ENCODE assay signal across 8 cellular contexts in genomic region chr4:139099366-139099982, GRCh38.
DNase-seq lines count a peak whose midpoint lies in the region; ATAC-seq and TF ChIP-seq lines count a peak whose summit lies in the region.

No MANE protein-coding gene starts in this region.

- peak; percentile 93 for TF ChIP-seq RAD21 in IMR-90 (IDR thresholded peaks at IDR 0.05; ENCODE audit: low read length)

- no peak overlapping the region for H4K8ac ChIP-seq in IMR-90 (ENCODE audit: low read depth in 2 of 2, low read length in 2 of 2)

- H3K18ac ChIP-seq in IMR-90 (ENCODE audit: low read depth, low read length): no peak overlapping the region

- no peaks in the 10 kb centered on the region for H3K36me3 ChIP-seq in Caco-2 (ENCODE audit: control insufficient read depth, insufficient read depth, low read length)
- peaks cover 2% of the 10 kb centered on the region for H3K36me3 ChIP-seq in IMR-90 (ENCODE audit: control insufficient read depth, insufficient read depth, low read length)
- H3K36me3 ChIP-seq in NT2/D1 (ENCODE audit: insufficient read depth, insufficient read length, low read length): no peaks in the 10 kb centered on the region

- H3K36me3 Mint-ChIP-seq in Caco-2 (ENCODE audit: insufficient read depth, unreplicated experiment) (peaks cover 30% of the 10 kb centered on the region), natural killer cell (no peaks in the 10 kb centered on the region)

- no peak overlapping the region for H2BK5ac ChIP-seq in IMR-90 (ENCODE audit: low read depth, low read length, poor library complexity, severe bottlenecking)

- no TSS peak for BruUV-seq in Caco-2 (replicated peaks; lab: Mats Ljungman, UMichigan)
- no TSS peak for BruUV-seq in IMR-90 (replicated peaks; lab: Mats Ljungman, UMichigan)

- H4K91ac ChIP-seq in IMR-90 (ENCODE audit: insufficient read depth, low read depth, low read length): no peak overlapping the region

- CTCF ChIA-PET in Caco-2 (lab: Charles Lee): interaction anchor here (0.6 to 2.9 kb wide), 5 partner anchors 19 to 196 kb away, joined by 3 to 21 read pairs (median 3); no protein-coding TSS in a partner anchor
- CTCF ChIA-PET in IMR-90 (lab: Yijun Ruan, JAX): interaction anchor here (0.5 to 1.5 kb wide), 5 partner anchors 51 to 376 kb away, joined by 3 to 8 read pairs (median 3); no protein-coding TSS in a partner anchor

- H2BK120ac ChIP-seq in IMR-90 (ENCODE audit: low read depth, low read length): no peak overlapping the region

- H3K4ac ChIP-seq in IMR-90 (ENCODE audit: low read depth, low read length): no peak overlapping the region

- no peak overlapping the region for H2AFZ ChIP-seq in IMR-90 (replicated peaks; ENCODE audit: low read length, poor library complexity)

- no peak overlapping the region for H3K56ac ChIP-seq in IMR-90 (ENCODE audit: extremely low read depth, insufficient read depth, low read length)

- no peak overlapping the region for H4K5ac ChIP-seq in IMR-90 (ENCODE audit: low read depth, low read length)

- H3K27ac Mint-ChIP-seq in Caco-2 (ENCODE audit: unreplicated experiment) (peak overlapping the region; percentile 48), natural killer cell (no peak overlapping the region)

- no peaks in the 10 kb centered on the region for H3K9me3 ChIP-seq in Caco-2
- H3K9me3 ChIP-seq in IMR-90 (ENCODE audit: control insufficient read depth, insufficient read depth, low read length): no peaks in the 10 kb centered on the region
- H3K9me3 ChIP-seq in NT2/D1 (ENCODE audit: insufficient read depth, low read length): no peaks in the 10 kb centered on the region

- ATAC-seq in GM19463 (IDR thresholded peaks at IDR 0.05; ENCODE audit: unreplicated experiment): peak; percentile 96
- peak; percentile 79; the same call in 1 of the 2 replicates for ATAC-seq in IMR-90 (ENCODE audit: low read depth)
- peak; percentile 84 for ATAC-seq in esophagus mucosa
- peak; percentile 80 to 86 (median 86) for ATAC-seq in natural killer cell

- in situ Hi-C loops in IMR-90 (cut with MboI; ENCODE audit: low sequenced_read_pairs): no loop called here

- H3K23ac ChIP-seq in IMR-90 (ENCODE audit: low read depth, low read length): no peak overlapping the region

- no peaks in the 10 kb centered on the region; a peak in 1 of 4 replicates for H3K79me1 ChIP-seq in IMR-90 (ENCODE audit: low read depth in 1 of 2, low read length in 2 of 2)

- H3K9me3 Mint-ChIP-seq in Caco-2 (ENCODE audit: unreplicated experiment) (no peaks in the 10 kb centered on the region), natural killer cell (no peaks in the 10 kb centered on the region)

- H3K27me3 ChIP-seq in Caco-2 (replicated peaks; ENCODE audit: control insufficient read depth, insufficient read depth, low read length): no peaks in the 10 kb centered on the region
- H3K27me3 ChIP-seq in IMR-90 (ENCODE audit: control insufficient read depth, insufficient read depth, low read length): no peaks in the 10 kb centered on the region
- no peaks in the 10 kb centered on the region for H3K27me3 ChIP-seq in NT2/D1 (ENCODE audit: insufficient read depth, insufficient read length)

- no peak overlapping the region for H3K4me2 ChIP-seq in IMR-90 (ENCODE audit: low read depth, low read length)

- H3K14ac ChIP-seq in IMR-90 (replicated peaks; ENCODE audit: low read depth, low read length): no peak overlapping the region

- peak; percentile 78 to 80 for TF ChIP-seq CTCF in Caco-2 (IDR thresholded peaks at IDR 0.05; ENCODE audit: insufficient read depth in 1 of 2, low read depth in 1 of 2, low read length in 1 of 2, severe bottlenecking in 1 of 2, unreplicated experiment in 1 of 2)
- peak; percentile 85 for TF ChIP-seq CTCF in IMR-90 (conservative IDR thresholded peaks at IDR 0.05; ENCODE audit: low read depth, low read length)
- peak; percentile 83 for TF ChIP-seq CTCF in natural killer cell (IDR thresholded peaks at IDR 0.05)

- H3K9ac ChIP-seq in IMR-90 (ENCODE audit: low read depth, low read length) (no peak overlapping the region), NT2/D1 (ENCODE audit: insufficient read length, low read depth) (no peak overlapping the region)

- H3K4me3 ChIP-seq in Caco-2 (ENCODE audit: low read depth, low read length) (no peak overlapping the region), IMR-90 (ENCODE audit: insufficient read depth, low read depth, low read length) (no peak overlapping the region), NT2/D1 (ENCODE audit: insufficient read length, low read depth) (no peak overlapping the region)

- dilution Hi-C loops in IMR-90 (cut with HindIII; ENCODE audit: low sequenced_read_pairs, unreplicated experiment): no loop called here

- no CpG with 5 or more reads among the region's 2 CpGs for whole genome bisulfite sequencing in IMR-90 (ENCODE audit: extremely low coverage in 2 of 2, insufficient read length in 1 of 2), 2 experiments

- H2BK15ac ChIP-seq in IMR-90 (ENCODE audit: low read depth, low read length): no peak overlapping the region

- intact Hi-C loops in Caco-2 (cut with micrococcal nuclease; ENCODE audit: unreplicated experiment) (loop anchor here (1.0 to 2.0 kb wide), 5 partner anchors 69 to 196 kb away; partner anchors contain the start of gene ELF2), IMR-90 (cut with micrococcal nuclease) (loop anchor here (1.0 to 5.0 kb wide), 4 partner anchors 77 to 196 kb away; partner anchors contain the start of genes ELF2 and MGARP), natural killer cell (cut with micrococcal nuclease) (loop anchor here (1.0 to 5.0 kb wide), 3 partner anchors 128 to 431 kb away; no protein-coding TSS in a partner anchor)

- no peak overlapping the region for H3K27ac ChIP-seq in IMR-90 (ENCODE audit: insufficient read depth, low read length)

- H2BK20ac ChIP-seq in IMR-90 (ENCODE audit: low read depth, low read length): no peak overlapping the region

- H3K4me1 Mint-ChIP-seq in Caco-2 (ENCODE audit: low read depth, unreplicated experiment): peaks cover 28% of the 10 kb centered on the region
- H3K4me1 Mint-ChIP-seq in natural killer cell: peaks cover 0 to 9% of the 10 kb centered on the region in 2 donors

- H3K4me3 Mint-ChIP-seq in Caco-2 (ENCODE audit: unreplicated experiment) (no peak overlapping the region), natural killer cell (no peak overlapping the region)

- no peaks in the 10 kb centered on the region for H4K20me1 ChIP-seq in IMR-90 (ENCODE audit: insufficient read depth, low read length)

- no peaks in the 10 kb centered on the region for H3K9me1 ChIP-seq in IMR-90 (ENCODE audit: insufficient read depth, low read length)

- POLR2A ChIA-PET in Caco-2 (lab: Charles Lee) (no interaction called here), IMR-90 (lab: Charles Lee; ENCODE audit: unreplicated experiment) (interaction anchor here (0.5 kb wide), 1 partner anchor 65 kb away, joined by 4 read pairs; no protein-coding TSS in a partner anchor)

- H2AK9ac ChIP-seq in IMR-90 (replicated peaks; ENCODE audit: low read depth, low read length, poor library complexity): no peak overlapping the region

- H3K4me1 ChIP-seq in Caco-2: peaks cover 15% of the 10 kb centered on the region
- H3K4me1 ChIP-seq in IMR-90 (ENCODE audit: control insufficient read depth, insufficient read depth, low read length): no peaks in the 10 kb centered on the region
- no peaks in the 10 kb centered on the region for H3K4me1 ChIP-seq in NT2/D1 (ENCODE audit: insufficient read depth, insufficient read length)

- no peak overlapping the region for H2AK5ac ChIP-seq in IMR-90 (ENCODE audit: low read depth, low read length)

- TF ChIP-seq POLR2A in IMR-90 (IDR thresholded peaks at IDR 0.05; ENCODE audit: low read depth, low read length): 0 out of 2 replicates have a peak, but pooled peaks have one; percentile 23

- H3K27me3 Mint-ChIP-seq in Caco-2 (ENCODE audit: insufficient read depth, unreplicated experiment) (no peaks in the 10 kb centered on the region), natural killer cell (ENCODE audit: low read depth in 2 of 2) (no peaks in the 10 kb centered on the region)

- DNase-seq in Caco-2: peak; percentile 75 to 77
- peak; percentile 86 for DNase-seq in IMR-90
- DNase-seq in NT2/D1 (ENCODE audit: low read depth, low spot score): peak; percentile 76
- DNase-seq in activated CD8-positive, alpha-beta memory T cell treated with anti-CD3 and anti-CD28 coated beads, Interleukin-2, amount 50 U/mL, for 48 hours: peak; percentile 70
- peak; percentile 45 for DNase-seq in natural killer cell
- peak; percentile 63 for DNase-seq in stimulated activated naive CD4-positive, alpha-beta T cell treated with Interleukin-2 at 50 U/mL for 16 hours (lab: John Stamatoyannopoulos, UW)

TF ChIP-seq in IMR-90, 13 proteins besides CTCF, POLR2A, EP300 and RAD21:
- TF ChIP-seq BHLHE40 (IDR thresholded peaks at IDR 0.05; ENCODE audit: low read depth, low read length): no peak
- TF ChIP-seq SMC3 (IDR thresholded peaks at IDR 0.05; ENCODE audit: low read depth, low read length): peak; percentile 89
TF ChIP-seq in IMR-90: peak in this region for 1.
